In the genomic region with DNA sequence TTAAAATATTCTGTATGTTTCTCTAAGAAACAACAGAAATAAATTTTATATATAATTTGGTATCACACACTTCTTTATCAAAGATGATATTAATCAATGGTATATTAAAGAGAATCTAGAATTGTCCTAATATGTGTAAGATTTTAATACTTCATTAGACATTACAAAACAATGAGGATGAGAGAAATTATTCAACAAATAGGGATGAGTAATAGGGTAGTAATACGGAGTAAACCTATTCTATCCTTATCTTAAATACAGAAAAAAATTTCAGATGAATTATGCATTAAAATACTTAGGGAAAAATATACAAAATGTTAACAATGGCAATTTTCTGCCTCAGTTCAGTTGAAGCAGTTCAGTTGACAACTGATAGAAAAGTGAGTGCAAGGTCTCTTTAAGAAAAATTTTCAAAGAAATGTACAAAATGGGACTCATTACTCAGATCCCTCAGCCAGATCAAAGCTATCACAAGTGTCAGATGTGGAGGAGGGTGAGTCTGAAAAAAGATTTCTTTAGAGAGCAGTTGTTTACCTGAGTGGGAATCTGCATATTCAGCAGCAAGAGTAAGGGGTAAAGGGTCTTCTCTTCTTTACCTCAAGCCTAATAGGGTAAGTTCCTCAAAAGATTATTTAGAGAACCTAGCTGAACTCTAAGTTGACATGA, we compare ENCODE assay signal across 22 cellular contexts. TPM values are rescaled to one million over a fixed set of nuclear protein-coding genes. Genes with fewer than 3 reads are reported as not detected.
DNase-seq lines count a peak whose midpoint lies in the region; ATAC-seq, FAIRE-seq and TF ChIP-seq lines count a peak whose summit lies in the region.
"Had no signal": no experiment of that assay in that cellular context is flagged by ENCODE, and none has a peak within 500 bp of the region (broad histone marks: within the 10 kb centered on the region; RNA-seq: fewer than 3 reads in every experiment).

No MANE protein-coding gene starts in this region.

- ATAC-seq in activated CD4-positive, alpha-beta T cell treated with anti-CD3 and anti-CD28 coated beads for 36 hours = peak; percentile 64
- ATAC-seq in naive thymus-derived CD4-positive, alpha-beta T cell = peak; percentile 47
- no peak for ATAC-seq in HG03025 (IDR thresholded peaks at IDR 0.05; ENCODE audit: low FRiP score, unreplicated experiment)

- H3K4me3 ChIP-seq in bronchial epithelial cell (ENCODE audit: low read depth, low read length) = no peak overlapping the region
- H3K4me3 ChIP-seq in naive thymus-derived CD4-positive, alpha-beta T cell (ENCODE audit: low read length) = no peak overlapping the region

- POLR2A ChIA-PET in activated CD4-positive, alpha-beta T cell treated with anti-CD3 and anti-CD28 coated beads for 36 hours (lab: Charles Lee) = no interaction called here
- POLR2A ChIA-PET in naive thymus-derived CD4-positive, alpha-beta T cell (lab: Charles Lee) = interaction anchor here (0.6 to 2.5 kb wide), 5 partner anchors 55 to 157 kb away, joined by 3 to 8 read pairs (median 3); a partner anchor contains a TSS

- peaks cover 0 to 19% of the 10 kb centered on the region in 2 donors for H3K4me1 ChIP-seq in naive thymus-derived CD4-positive, alpha-beta T cell (ENCODE audit: control insufficient read depth in 2 of 2, insufficient read depth in 2 of 2, low read length in 2 of 2)

- H3K9me3 Mint-ChIP-seq in activated CD4-positive, alpha-beta T cell treated with anti-CD3 and anti-CD28 coated beads for 36 hours (ENCODE audit: low read depth) = no peaks in the 10 kb centered on the region
- H3K9me3 Mint-ChIP-seq in naive thymus-derived CD4-positive, alpha-beta T cell = peaks cover 0 to 1% (median 0%) of the 10 kb centered on the region in 11 donors

- H3K4me3 Mint-ChIP-seq in activated CD4-positive, alpha-beta T cell treated with anti-CD3 and anti-CD28 coated beads for 36 hours = no peak overlapping the region
- peak overlapping the region in 2 of 10 donors; percentile 1 to 7 for H3K4me3 Mint-ChIP-seq in naive thymus-derived CD4-positive, alpha-beta T cell

- no peaks in the 10 kb centered on the region for H3K36me3 ChIP-seq in bronchial epithelial cell (ENCODE audit: control insufficient read depth, insufficient read depth, low read length)
- H3K36me3 ChIP-seq in naive thymus-derived CD4-positive, alpha-beta T cell (ENCODE audit: control insufficient read depth in 2 of 3, insufficient read depth in 3 of 3, low read length in 3 of 3) = no peaks in the 10 kb centered on the region

- H3K27me3 Mint-ChIP-seq in activated CD4-positive, alpha-beta T cell treated with anti-CD3 and anti-CD28 coated beads for 36 hours = no peaks in the 10 kb centered on the region
- peaks cover 0 to 3% (median 0%) of the 10 kb centered on the region in 5 donors for H3K27me3 Mint-ChIP-seq in naive thymus-derived CD4-positive, alpha-beta T cell

- CTCF ChIA-PET in activated CD4-positive, alpha-beta T cell treated with anti-CD3 and anti-CD28 coated beads for 36 hours (lab: Charles Lee) = no interaction called here
- CTCF ChIA-PET in naive thymus-derived CD4-positive, alpha-beta T cell (lab: Charles Lee) = interaction anchor here (0.6 to 1.6 kb wide), 3 partner anchors 59 to 222 kb away, joined by 3 to 6 read pairs (median 3); a partner anchor contains a TSS

- no peak overlapping the region for H3K27ac Mint-ChIP-seq in activated CD4-positive, alpha-beta T cell treated with anti-CD3 and anti-CD28 coated beads for 36 hours
- peak overlapping the region in 8 of 9 donors; percentile 7 to 82 (median 67) for H3K27ac Mint-ChIP-seq in naive thymus-derived CD4-positive, alpha-beta T cell

- no peaks in the 10 kb centered on the region for H3K36me3 Mint-ChIP-seq in activated CD4-positive, alpha-beta T cell treated with anti-CD3 and anti-CD28 coated beads for 36 hours (ENCODE audit: low read depth)
- no peaks in the 10 kb centered on the region for H3K36me3 Mint-ChIP-seq in naive thymus-derived CD4-positive, alpha-beta T cell

- H3K27me3 ChIP-seq in bronchial epithelial cell (ENCODE audit: control insufficient read depth, insufficient read depth, low read length) = no peaks in the 10 kb centered on the region
- no peaks in the 10 kb centered on the region for H3K27me3 ChIP-seq in naive thymus-derived CD4-positive, alpha-beta T cell (ENCODE audit: control insufficient read depth in 2 of 2, insufficient read depth in 2 of 2, low read length in 2 of 2)

- no peak for TF ChIP-seq CTCF in bronchial epithelial cell (IDR thresholded peaks at IDR 0.05; ENCODE audit: insufficient read depth, low read length, severe bottlenecking)

- intact Hi-C loops in activated CD4-positive, alpha-beta T cell treated with anti-CD3 and anti-CD28 coated beads for 36 hours (cut with DNase I, micrococcal nuclease) = no loop called here
- intact Hi-C loops in naive thymus-derived CD4-positive, alpha-beta T cell (cut with micrococcal nuclease) = loop anchor here in 1 of 2 donors (1.0 to 2.0 kb wide), 2 partner anchors 48 to 59 kb away; no protein-coding TSS in a partner anchor

- no peak for DNase-seq in activated CD4-positive, alpha-beta T cell treated with anti-CD3 and anti-CD28 coated beads for 36 hours
- no peak for DNase-seq in activated CD4-positive, alpha-beta T cell treated with anti-CD3 and anti-CD28 coated beads for 4 hours
- DNase-seq in bronchial epithelial cell (ENCODE audit: low read depth) = peak; percentile 70
- DNase-seq in naive thymus-derived CD4-positive, alpha-beta T cell = peak in 6 of 9 donors; percentile 16 to 39 (median 26)
- no peak for DNase-seq in ureter (ENCODE audit: low spot score)
- no peak for DNase-seq in cerebellum (ENCODE audit: low spot score)
- DNase-seq: 8988T, DMS79 treated with DMSO at 0.1 percent for 48 hours, GDM1, IMR-90, Kasumi-1, NCI-H1105 treated with DMSO at 0.1 percent for 48 hours, NCI-H1694 treated with DMSO at 0.1 percent for 48 hours, NCI-H2107, NCI-H2227 treated with DMSO at 0.1 percent for 48 hours, NCI-H524 treated with DMSO at 0.1 percent for 48 hours had no signal

- FAIRE-seq in G401.6 (lab: Jason Lieb, UNC) (peak; percentile 90), bronchial epithelial cell (lab: Jason Lieb, UNC) (no peak)
- FAIRE-seq: GM12891, GM18507, H54 had no signal

- H3K9me3 ChIP-seq in naive thymus-derived CD4-positive, alpha-beta T cell (ENCODE audit: control insufficient read depth in 2 of 3, low read length in 3 of 3) = no peaks in the 10 kb centered on the region

- H3K4me1 Mint-ChIP-seq in activated CD4-positive, alpha-beta T cell treated with anti-CD3 and anti-CD28 coated beads for 36 hours = peaks cover 26% of the 10 kb centered on the region
- peaks cover 0 to 49% (median 35%) of the 10 kb centered on the region in 7 donors for H3K4me1 Mint-ChIP-seq in naive thymus-derived CD4-positive, alpha-beta T cell

- no peak overlapping the region for H3K27ac ChIP-seq in naive thymus-derived CD4-positive, alpha-beta T cell (ENCODE audit: low read depth, low read length)

RNA-seq across cellular contexts. Expression of a gene that starts 56.7 kb away (rescaled TPM):
- 1 to 10 TPM; 1.9 to 2.1 TPM for total RNA-seq in activated CD4-positive, alpha-beta T cell treated with anti-CD3 and anti-CD28 coated beads for 36 hours
- 2.9 and 5.5 TPM in 2 replicates for total RNA-seq in bronchial epithelial cell
- 10 to 100 TPM in 2 of 5 experiments, 1 to 10 TPM in 3; 1.9 to 36.4 (median 6.9) TPM for total RNA-seq in naive thymus-derived CD4-positive, alpha-beta T cell
- polyA plus RNA-seq in naive thymus-derived CD4-positive, alpha-beta T cell = 1 to 10 TPM; 2.3 to 2.9 TPM
- total RNA-seq in ureter = 17.8 TPM
- 1.5 TPM for total RNA-seq in cerebellum
- total RNA-seq: HT1080 had no signal

Comparison
In these comparisons a context has a peak if more than half of its experiments do, and no peak if none do; other contexts are left out.
1. DNase-seq: peak in bronchial epithelial cell (single experiment) and naive thymus-derived CD4-positive, alpha-beta T cell (6 of 9); none in activated CD4-positive, alpha-beta T cell treated with anti-CD3 and anti-CD28 coated beads for 36 hours (single experiment), activated CD4-positive, alpha-beta T cell treated with anti-CD3 and anti-CD28 coated beads for 4 hours (0 of 2), ureter (single experiment) and cerebellum (single experiment).